8 cellular contexts compared by ENCODE assay signal in genomic region chr12:55727643-55728184, GRCh38. TPM values are rescaled to one million over a fixed set of nuclear protein-coding genes. Genes with fewer than 3 reads are reported as not detected.
DNase-seq lines count a peak whose midpoint lies in the region; ATAC-seq, FAIRE-seq and TF ChIP-seq lines count a peak whose summit lies in the region.

No MANE protein-coding gene starts in this region.

- peaks cover 41% of the 10 kb centered on the region for H3K4me1 Mint-ChIP-seq in activated T-cell treated with anti-CD3 and anti-CD28 coated beads, Interleukin-2, amount 50 U/mL, for 4 hours (ENCODE audit: low read depth)
- H3K4me1 Mint-ChIP-seq in osteocyte (ENCODE audit: unreplicated experiment): peaks cover 47% of the 10 kb centered on the region

- FAIRE-seq in frontal cortex (lab: Jason Lieb, UNC): no peak

- H3K27me3 Mint-ChIP-seq in activated T-cell treated with anti-CD3 and anti-CD28 coated beads, Interleukin-2, amount 50 U/mL, for 4 hours (ENCODE audit: low read depth): no peaks in the 10 kb centered on the region
- no peaks in the 10 kb centered on the region for H3K27me3 Mint-ChIP-seq in osteocyte (ENCODE audit: unreplicated experiment)

- DNase-seq in activated T-cell treated with anti-CD3 and anti-CD28 coated beads, Interleukin-2, amount 50 U/mL, for 4 hours: no peak
- no peak for DNase-seq in activated T-cell treated with anti-CD3 and anti-CD28 coated beads, Interleukin-2, amount 50 U/mL, for 1 hour
- DNase-seq in WERI-Rb-1 (no peak), foreskin melanocyte (peak; percentile 90), osteocyte (ENCODE audit: extremely low spot score, unreplicated experiment) (no peak), frontal cortex (ENCODE audit: low spot score in 2 of 2) (no peak)

- peaks cover 6% of the 10 kb centered on the region for H3K36me3 Mint-ChIP-seq in activated T-cell treated with anti-CD3 and anti-CD28 coated beads, Interleukin-2, amount 50 U/mL, for 4 hours (ENCODE audit: insufficient read depth)
- H3K36me3 Mint-ChIP-seq in osteocyte (ENCODE audit: unreplicated experiment): peaks cover 25% of the 10 kb centered on the region

- ATAC-seq in activated T-cell treated with anti-CD3 and anti-CD28 coated beads, Interleukin-2, amount 50 U/mL, for 4 hours: no peak
- ATAC-seq in GM21737 (IDR thresholded peaks at IDR 0.05; ENCODE audit: unreplicated experiment) (no peak), GM18861 (IDR thresholded peaks at IDR 0.05; ENCODE audit: unreplicated experiment) (no peak)

- H3K4me3 Mint-ChIP-seq in activated T-cell treated with anti-CD3 and anti-CD28 coated beads, Interleukin-2, amount 50 U/mL, for 4 hours: peak overlapping the region; percentile 88
- peak overlapping the region; percentile 87 for H3K4me3 Mint-ChIP-seq in osteocyte (ENCODE audit: unreplicated experiment)

- H3K9me3 Mint-ChIP-seq in activated T-cell treated with anti-CD3 and anti-CD28 coated beads, Interleukin-2, amount 50 U/mL, for 4 hours: no peaks in the 10 kb centered on the region
- no peaks in the 10 kb centered on the region for H3K9me3 Mint-ChIP-seq in osteocyte (ENCODE audit: unreplicated experiment)

- H3K9me3 ChIP-seq in WERI-Rb-1 (ENCODE audit: severe bottlenecking): no peaks in the 10 kb centered on the region

- H3K27ac Mint-ChIP-seq in osteocyte (ENCODE audit: unreplicated experiment): peak overlapping the region; percentile 87

- H3K27me3 ChIP-seq in WERI-Rb-1 (ENCODE audit: insufficient read depth, low read depth, severe bottlenecking): no peaks in the 10 kb centered on the region

- peak overlapping the region; percentile 94 for H3K27ac ChIP-seq in WERI-Rb-1

- peaks cover 44% of the 10 kb centered on the region for H3K36me3 ChIP-seq in WERI-Rb-1

- peak overlapping the region; percentile 97 for H3K4me3 ChIP-seq in WERI-Rb-1 (ENCODE audit: low read depth, low read length)

- TF ChIP-seq CTCF in WERI-Rb-1 (IDR thresholded peaks at IDR 0.05; ENCODE audit: low read depth, low read length) (no peak), osteocyte (IDR thresholded peaks at IDR 0.05) (no peak)

RNA-seq across cellular contexts. Expression of gene CD63, which starts 1.1 kb away (rescaled TPM):
- total RNA-seq in activated T-cell treated with anti-CD3 and anti-CD28 coated beads, Interleukin-2, amount 50 U/mL, for 4 hours: 100 to 1,000 TPM; 158 to 177 (median 177) TPM
- 1,511 and 1,600 TPM in 2 replicates for total RNA-seq in osteocyte
- total RNA-seq in frontal cortex: 227 TPM

RNA-seq across cellular contexts. Expression of gene RDH5, which starts 7.5 kb away (rescaled TPM):
- 1 to 10 TPM; 3.9 to 7.4 (median 5.1) TPM for total RNA-seq in activated T-cell treated with anti-CD3 and anti-CD28 coated beads, Interleukin-2, amount 50 U/mL, for 4 hours
- 4.1 and 5.9 TPM in 2 replicates for total RNA-seq in osteocyte
- 4.5 TPM for total RNA-seq in frontal cortex

RNA-seq across cellular contexts. Expression of gene BLOC1S1, which starts 11.9 kb away (rescaled TPM):
- total RNA-seq in activated T-cell treated with anti-CD3 and anti-CD28 coated beads, Interleukin-2, amount 50 U/mL, for 4 hours: 10 to 100 TPM; 60.7 to 65.7 (median 61.7) TPM
- total RNA-seq in osteocyte (99.4 and 103 TPM in 2 replicates), frontal cortex (21.2 TPM)

RNA-seq across cellular contexts. Expression of gene GDF11, which starts 15.2 kb away (rescaled TPM):
- total RNA-seq in activated T-cell treated with anti-CD3 and anti-CD28 coated beads, Interleukin-2, amount 50 U/mL, for 4 hours: 10 to 100 TPM; 12.3 to 15.5 (median 14.5) TPM
- total RNA-seq in osteocyte (11.6 and 14.0 TPM in 2 replicates), frontal cortex (6.1 TPM)

RNA-seq across cellular contexts. Expression of gene ITGA7, which starts 20.0 kb away (rescaled TPM):
- total RNA-seq in activated T-cell treated with anti-CD3 and anti-CD28 coated beads, Interleukin-2, amount 50 U/mL, for 4 hours: 1 to 10 TPM in 2 of 3 donors, under 1 TPM in 1; 0.91 to 1.4 (median 1.3) TPM
- total RNA-seq in osteocyte (5.1 and 5.7 TPM in 2 replicates), frontal cortex (3.7 TPM)
